Comparison of ENCODE assay signal across 17 cellular contexts in the genomic region with DNA sequence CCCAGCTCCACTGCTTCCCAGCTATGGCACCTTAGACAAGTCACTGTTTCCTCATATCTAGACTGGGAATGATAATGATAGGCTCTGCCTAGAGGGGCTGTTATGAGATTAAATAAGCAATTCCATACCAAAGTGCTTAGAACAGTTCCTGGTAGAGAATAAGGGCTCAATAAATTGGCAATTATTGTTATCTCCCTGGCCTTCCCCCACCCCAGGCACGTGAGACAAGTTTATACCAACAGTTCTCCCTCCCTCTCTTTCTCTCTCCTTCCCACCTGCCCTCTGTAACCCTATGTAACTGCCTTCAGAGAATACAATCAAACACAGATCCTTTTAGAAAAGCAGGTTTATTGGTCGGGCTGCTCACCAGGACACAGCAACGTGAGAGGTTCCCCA. TPM values are rescaled to one million over a fixed set of nuclear protein-coding genes. Genes with fewer than 3 reads are reported as not detected.
DNase-seq lines count a peak whose midpoint lies in the region; ATAC-seq and TF ChIP-seq lines count a peak whose summit lies in the region.
"Had no signal": no experiment of that assay in that cellular context is flagged by ENCODE, and none has a peak within 500 bp of the region (broad histone marks: within the 10 kb centered on the region; RNA-seq: fewer than 3 reads in every experiment).

No MANE protein-coding gene starts in this region.

- H3K9me3 Mint-ChIP-seq in activated CD4-positive, alpha-beta T cell treated with anti-CD3 and anti-CD28 coated beads, Interleukin-2, amount 10 ng/mL, durations not matched to agents 24 days and 14 days = no peaks in the 10 kb centered on the region
- no peaks in the 10 kb centered on the region for H3K9me3 Mint-ChIP-seq in naive thymus-derived CD8-positive, alpha-beta T cell

- H4K20me1 ChIP-seq in fibroblast of lung (ENCODE audit: control insufficient read depth, extremely low read depth, insufficient read depth, low read length) = no peaks in the 10 kb centered on the region

- H3K27me3 ChIP-seq in Panc1 (ENCODE audit: control insufficient read depth, insufficient read depth, low read length) = no peaks in the 10 kb centered on the region
- H3K27me3 ChIP-seq in fibroblast of lung (ENCODE audit: control insufficient read depth, insufficient read depth, low read length) = no peaks in the 10 kb centered on the region
- H3K27me3 ChIP-seq in stomach = no peaks in the 10 kb centered on the region
- H3K27me3 ChIP-seq: cardiac muscle cell had no signal

- TF ChIP-seq CTCF in Panc1 (IDR thresholded peaks at IDR 0.05) (no peak), fibroblast of lung (conservative IDR thresholded peaks at IDR 0.05 in 1 of 2, IDR thresholded peaks at IDR 0.05 in 1 of 2; ENCODE audit: low read depth in 1 of 2, low read length in 2 of 2) (no peak), stomach (IDR thresholded peaks at IDR 0.05) (no peak)

- intact Hi-C loops in activated CD4-positive, alpha-beta T cell treated with anti-CD3 and anti-CD28 coated beads, Interleukin-2, amount 10 ng/mL, durations not matched to agents 24 days and 14 days (cut with micrococcal nuclease) = no loop called here
- intact Hi-C loops in Panc1 (cut with micrococcal nuclease; ENCODE audit: unreplicated experiment) = no loop called here
- intact Hi-C loops in stomach (cut with DNase I; ENCODE audit: low total_unique reads) = loop anchor here (5.0 kb wide), 1 partner anchor 80 kb away; no protein-coding TSS in a partner anchor

- no peak overlapping the region for H3K4me3 Mint-ChIP-seq in activated CD4-positive, alpha-beta T cell treated with anti-CD3 and anti-CD28 coated beads, Interleukin-2, amount 10 ng/mL, durations not matched to agents 24 days and 14 days
- H3K4me3 Mint-ChIP-seq in naive thymus-derived CD8-positive, alpha-beta T cell = peak overlapping the region in 1 of 10 donors; percentile 18

- H3K4me3 ChIP-seq in Panc1 (ENCODE audit: low read depth in 2 of 2, low read length in 2 of 2) (no peak overlapping the region), fibroblast of lung (replicated peaks in 1 of 4; ENCODE audit: control extremely low read depth in 1 of 4, insufficient read depth in 1 of 4, low read depth in 3 of 4, low read length in 4 of 4) (no peak overlapping the region), stomach (no peak overlapping the region)
- H3K4me3 ChIP-seq: cardiac muscle cell, GM12878 had no signal

- H3K4me1 ChIP-seq in Panc1 (ENCODE audit: control insufficient read depth, insufficient read depth, low read length) (peaks cover 53% of the 10 kb centered on the region), fibroblast of lung (ENCODE audit: control insufficient read depth, extremely low read depth, insufficient read depth, low read length) (peaks cover 26% of the 10 kb centered on the region), stomach (peaks cover 23 to 88% (median 39%) of the 10 kb centered on the region in 4 donors)

- POLR2A ChIA-PET in Panc1 (lab: Charles Lee) = no interaction called here
- POLR2A ChIA-PET in naive thymus-derived CD8-positive, alpha-beta T cell (lab: Charles Lee) = interaction anchor here (0.6 to 3.5 kb wide), 4 partner anchors 13 to 117 kb away, joined by 3 to 17 read pairs (median 4); no protein-coding TSS in a partner anchor

- no peak overlapping the region for H2AFZ ChIP-seq in fibroblast of lung (ENCODE audit: low read length)

- H3K27ac Mint-ChIP-seq in activated CD4-positive, alpha-beta T cell treated with anti-CD3 and anti-CD28 coated beads, Interleukin-2, amount 10 ng/mL, durations not matched to agents 24 days and 14 days = peak overlapping the region; percentile 64
- H3K27ac Mint-ChIP-seq in naive thymus-derived CD8-positive, alpha-beta T cell = peak overlapping the region in 3 of 10 donors; percentile 39 to 77 (median 45)

- peak overlapping the region; percentile 48 for H3K4me2 ChIP-seq in fibroblast of lung (ENCODE audit: extremely low read depth, insufficient read depth, low read length)
- H3K4me2 ChIP-seq: KMS-11 had no signal

- CTCF ChIA-PET in Panc1 (lab: Charles Lee) = interaction anchor here (0.7 kb wide), 1 partner anchor 20 kb away, joined by 6 read pairs; no protein-coding TSS in a partner anchor

- peaks cover 34% of the 10 kb centered on the region for H3K4me1 Mint-ChIP-seq in activated CD4-positive, alpha-beta T cell treated with anti-CD3 and anti-CD28 coated beads, Interleukin-2, amount 10 ng/mL, durations not matched to agents 24 days and 14 days
- peaks cover 13 to 31% (median 25%) of the 10 kb centered on the region in 4 donors for H3K4me1 Mint-ChIP-seq in naive thymus-derived CD8-positive, alpha-beta T cell

- no peaks in the 10 kb centered on the region for H3K9me3 ChIP-seq in Panc1 (ENCODE audit: control insufficient read depth, insufficient read depth, low read depth, low read length)
- no peaks in the 10 kb centered on the region for H3K9me3 ChIP-seq in fibroblast of lung (ENCODE audit: control insufficient read depth, insufficient read depth, low read depth, low read length)
- no peaks in the 10 kb centered on the region for H3K9me3 ChIP-seq in stomach

- H3K79me2 ChIP-seq in fibroblast of lung (ENCODE audit: control insufficient read depth, insufficient read depth, low read length) = peaks cover 53% of the 10 kb centered on the region

- H3K27me3 Mint-ChIP-seq in activated CD4-positive, alpha-beta T cell treated with anti-CD3 and anti-CD28 coated beads, Interleukin-2, amount 10 ng/mL, durations not matched to agents 24 days and 14 days = no peaks in the 10 kb centered on the region
- no peaks in the 10 kb centered on the region for H3K27me3 Mint-ChIP-seq in naive thymus-derived CD8-positive, alpha-beta T cell

- TF ChIP-seq EP300 in stomach (IDR thresholded peaks at IDR 0.05) = no peak

- no peak for ATAC-seq in Panc1
- ATAC-seq in naive thymus-derived CD8-positive, alpha-beta T cell = no peak
- ATAC-seq: GM12878 had no signal

- in situ Hi-C loops in Panc1 (cut with HindIII; ENCODE audit: low pct_unique_long_range_greater_than_20kb, low sequenced_read_pairs) = no loop called here

- H3K36me3 Mint-ChIP-seq in activated CD4-positive, alpha-beta T cell treated with anti-CD3 and anti-CD28 coated beads, Interleukin-2, amount 10 ng/mL, durations not matched to agents 24 days and 14 days (ENCODE audit: low read depth) = no peaks in the 10 kb centered on the region
- no peaks in the 10 kb centered on the region for H3K36me3 Mint-ChIP-seq in naive thymus-derived CD8-positive, alpha-beta T cell

- no peak for DNase-seq in activated CD4-positive, alpha-beta T cell treated with anti-CD3 and anti-CD28 coated beads, Interleukin-2, amount 10 ng/mL, durations not matched to agents 24 days and 14 days
- DNase-seq in activated CD4-positive, alpha-beta T cell treated with anti-CD3 and anti-CD28 coated beads for 4 hours = no peak
- DNase-seq in Panc1 (ENCODE audit: low read depth, low spot score) (no peak), fibroblast of lung (ENCODE audit: low read depth in 2 of 2) (no peak), stomach (no peak), T1000 (lab: John Stamatoyannopoulos, UW) (no peak), NCI-H1930 (lab: John Stamatoyannopoulos, UW) (no peak)
- DNase-seq in naive thymus-derived CD8-positive, alpha-beta T cell = no peak
- DNase-seq: activated T-cell treated with anti-CD3 and anti-CD28 coated beads, Interleukin-2, amount 50 U/mL, for 48 hours; DMS 273 treated with DMSO at 0.1 percent for 48 hours; NCI-H446; nucleus accumbens; SIG-M5; stimulated activated CD4-positive, alpha-beta T cell treated with anti-CD3 and anti-CD28 coated beads, Interleukin-2, amount 100 ng/mL, for 24 hours had no signal

- no peak overlapping the region for H3K9ac ChIP-seq in fibroblast of lung (ENCODE audit: insufficient read depth, low read length)
- H3K9ac ChIP-seq: KMS-11 had no signal

- WGBS in stomach, 5 donors = 25 to 34% (median 27%) methylated on average over 3 of the region's 3 CpGs

- H3K27ac ChIP-seq in Panc1 (ENCODE audit: low read length) (peak overlapping the region; percentile 78), fibroblast of lung (ENCODE audit: insufficient read depth, low read length) (peak overlapping the region; percentile 70), stomach (peak overlapping the region in 4 of 5 donors; percentile 20 to 84 (median 40))
- H3K27ac ChIP-seq: cardiac muscle cell, KMS-11 had no signal

- no peak for TF ChIP-seq POLR2A in stomach (IDR thresholded peaks at IDR 0.05)

- H3K36me3 ChIP-seq in Panc1 (ENCODE audit: control insufficient read depth, insufficient read depth, low read length) = no peaks in the 10 kb centered on the region
- H3K36me3 ChIP-seq in fibroblast of lung (ENCODE audit: control insufficient read depth, insufficient read depth, low read length) = peaks cover 25% of the 10 kb centered on the region
- peaks cover 9 to 29% (median 24%) of the 10 kb centered on the region in 4 donors for H3K36me3 ChIP-seq in stomach
- H3K36me3 ChIP-seq: cardiac muscle cell had no signal

- no TSS peak for BruUV-seq in Panc1 (replicated peaks; lab: Mats Ljungman, UMichigan)

RNA-seq across cellular contexts. Expression of a gene that starts 13.9 kb away (rescaled TPM):
- 252 and 258 TPM in 2 replicates for total RNA-seq in activated CD4-positive, alpha-beta T cell treated with anti-CD3 and anti-CD28 coated beads, Interleukin-2, amount 10 ng/mL, durations not matched to agents 24 days and 14 days
- total RNA-seq in Panc1 (2021; ENCODE audit: unreplicated experiment) (287 TPM), fibroblast of lung (101 and 118 TPM in 2 replicates), stomach (100 to 1,000 TPM in 4 of 5 donors, 10 to 100 TPM in 1; 70.4 to 207 (median 159) TPM)
- polyA plus RNA-seq in Panc1 (2012; ENCODE audit: insufficient read length) = 210 TPM
- polyA plus RNA-seq in fibroblast of lung (60.6 and 75.0 TPM in 2 replicates), stomach (10 to 100 TPM; 31.3 to 46.6 (median 42.3) TPM)
- polyA plus RNA-seq in fibroblast of lung (2012) = 60.3 and 76.1 TPM in 2 replicates
- polyA minus RNA-seq in fibroblast of lung (ENCODE audit: low replicate concordance) = 110 and 157 TPM in 2 replicates
- total RNA-seq in naive thymus-derived CD8-positive, alpha-beta T cell = 100 to 1,000 TPM; 130 to 135 TPM
- 100 to 1,000 TPM; 129 to 154 (median 153) TPM for polyA plus RNA-seq in naive thymus-derived CD8-positive, alpha-beta T cell

RNA-seq across cellular contexts. Expression of a gene that starts 20.9 kb away (rescaled TPM):
- 2.4 and 2.7 TPM in 2 replicates for total RNA-seq in activated CD4-positive, alpha-beta T cell treated with anti-CD3 and anti-CD28 coated beads, Interleukin-2, amount 10 ng/mL, durations not matched to agents 24 days and 14 days
- total RNA-seq in Panc1 (2021; ENCODE audit: unreplicated experiment) = 315 TPM
- 283 TPM for polyA plus RNA-seq in Panc1 (2012; ENCODE audit: insufficient read length)
- 331 and 372 TPM in 2 replicates for total RNA-seq in fibroblast of lung
- polyA plus RNA-seq in fibroblast of lung = 432 and 490 TPM in 2 replicates
- polyA plus RNA-seq in fibroblast of lung (2012) = 709 and 835 TPM in 2 replicates
- 388 and 507 TPM in 2 replicates for polyA minus RNA-seq in fibroblast of lung (ENCODE audit: low replicate concordance)
- 100 to 1,000 TPM in 3 of 5 donors, 10 to 100 TPM in 2; 75.2 to 244 (median 162) TPM for total RNA-seq in stomach
- polyA plus RNA-seq in stomach = 100 to 1,000 TPM in 1 of 3 donors, 10 to 100 TPM in 2; 61.2 to 104 (median 94.2) TPM
- total RNA-seq in naive thymus-derived CD8-positive, alpha-beta T cell = not detected
- polyA plus RNA-seq in naive thymus-derived CD8-positive, alpha-beta T cell = under 1 TPM in 1 of 3 donors, not detected in 2; 0.03 TPM

RNA-seq across cellular contexts. Expression of a gene that starts 56.6 kb away (rescaled TPM):
- 16.9 and 18.8 TPM in 2 replicates for total RNA-seq in activated CD4-positive, alpha-beta T cell treated with anti-CD3 and anti-CD28 coated beads, Interleukin-2, amount 10 ng/mL, durations not matched to agents 24 days and 14 days
- total RNA-seq in Panc1 (2021; ENCODE audit: unreplicated experiment) = 53.4 TPM
- 42.5 TPM for polyA plus RNA-seq in Panc1 (2012; ENCODE audit: insufficient read length)
- 35.7 and 65.7 TPM in 2 replicates for total RNA-seq in fibroblast of lung
- polyA plus RNA-seq in fibroblast of lung = 26.7 and 42.7 TPM in 2 replicates
- polyA plus RNA-seq in fibroblast of lung (2012) = 23.8 and 28.2 TPM in 2 replicates
- 273 and 274 TPM in 2 replicates for polyA minus RNA-seq in fibroblast of lung (ENCODE audit: low replicate concordance)
- total RNA-seq in stomach = 100 to 1,000 TPM in 3 of 5 donors, 10 to 100 TPM in 2; 61.7 to 435 (median 123) TPM
- polyA plus RNA-seq in stomach = 10 to 100 TPM; 13.1 to 24.5 (median 13.2) TPM
- 10 to 100 TPM; 18.3 to 19.1 TPM for total RNA-seq in naive thymus-derived CD8-positive, alpha-beta T cell
- 10 to 100 TPM in 2 of 3 donors, 1 to 10 TPM in 1; 4.1 to 12.6 (median 10.3) TPM for polyA plus RNA-seq in naive thymus-derived CD8-positive, alpha-beta T cell

Comparison
In these comparisons a context has a peak if more than half of its experiments do, and no peak if none do; other contexts are left out.
1. RNA of a gene that starts 20.9 kb away (total RNA-seq): 331 to 372 TPM in fibroblast of lung, 315 TPM in Panc1 (single experiment) and 75.2 to 244 TPM in stomach; 2.4 to 2.7 TPM in activated CD4-positive, alpha-beta T cell treated with anti-CD3 and anti-CD28 coated beads, Interleukin-2, amount 10 ng/mL, durations not matched to agents 24 days and 14 days and not detected in naive thymus-derived CD8-positive, alpha-beta T cell; every median in the first group is over 10 times any median in the second.
2. Peak in every context shown above with its lines, with median percentiles within 50 percentile points of each other: H3K27ac ChIP-seq.